In the genomic region with DNA sequence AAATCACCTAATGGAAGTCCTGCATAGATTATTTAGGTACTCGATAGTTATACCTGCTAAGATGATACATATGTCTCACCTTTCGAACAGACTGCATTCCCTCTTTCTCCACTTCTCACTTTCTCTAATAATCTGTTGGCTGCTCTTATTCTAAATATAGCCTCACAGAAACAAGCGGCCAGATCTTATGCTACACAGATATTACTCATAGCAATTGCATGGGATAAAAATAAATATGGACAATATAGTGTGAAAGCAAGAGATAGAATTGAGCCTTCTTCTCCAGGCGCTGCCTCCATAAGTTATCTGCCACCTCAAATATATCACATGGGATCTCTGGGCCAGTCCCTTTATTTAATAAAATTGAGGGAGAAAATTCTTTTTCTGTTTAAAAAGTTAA, we compare ENCODE assay signal across 1 cellular context.
TF ChIP-seq lines count a peak whose summit lies in the region.

No MANE protein-coding gene starts in this region.

TF ChIP-seq in HCT116, 20 proteins besides CTCF, POLR2A, EP300 and RAD21:
- TF ChIP-seq TCF7L2 (IDR thresholded peaks at IDR 0.05; ENCODE audit: borderline replicate concordance, extremely low read depth, insufficient read depth, insufficient read length) (no peak), EZH2phosphoT487 (IDR thresholded peaks at IDR 0.05; ENCODE audit: borderline replicate concordance) (no peak), ZFX (IDR thresholded peaks at IDR 0.05) (no peak), ELF1 (IDR thresholded peaks at IDR 0.05; ENCODE audit: borderline replicate concordance, low read depth) (no peak), CBX3 (IDR thresholded peaks at IDR 0.05; ENCODE audit: low read depth) (no peak), SIN3A (IDR thresholded peaks at IDR 0.05; ENCODE audit: low read depth) (no peak), SRF (IDR thresholded peaks at IDR 0.05; ENCODE audit: low read depth) (no peak), ZNF274 (IDR thresholded peaks at IDR 0.05; ENCODE audit: low read depth, low read length) (no peak), YY1 (IDR thresholded peaks at IDR 0.05; ENCODE audit: extremely low read depth, insufficient replicate concordance, low read depth, low read length) (no peak), EGR1 (IDR thresholded peaks at IDR 0.05; ENCODE audit: low read depth) (no peak), CEBPB (IDR thresholded peaks at IDR 0.05; ENCODE audit: low read depth) (no peak), SP1 (IDR thresholded peaks at IDR 0.05; ENCODE audit: low read depth) (no peak), EZH2 (IDR thresholded peaks at IDR 0.05) (no peak), FOSL1 (IDR thresholded peaks at IDR 0.05; ENCODE audit: low read depth) (no peak)
- TF ChIP-seq, protein P1, sequence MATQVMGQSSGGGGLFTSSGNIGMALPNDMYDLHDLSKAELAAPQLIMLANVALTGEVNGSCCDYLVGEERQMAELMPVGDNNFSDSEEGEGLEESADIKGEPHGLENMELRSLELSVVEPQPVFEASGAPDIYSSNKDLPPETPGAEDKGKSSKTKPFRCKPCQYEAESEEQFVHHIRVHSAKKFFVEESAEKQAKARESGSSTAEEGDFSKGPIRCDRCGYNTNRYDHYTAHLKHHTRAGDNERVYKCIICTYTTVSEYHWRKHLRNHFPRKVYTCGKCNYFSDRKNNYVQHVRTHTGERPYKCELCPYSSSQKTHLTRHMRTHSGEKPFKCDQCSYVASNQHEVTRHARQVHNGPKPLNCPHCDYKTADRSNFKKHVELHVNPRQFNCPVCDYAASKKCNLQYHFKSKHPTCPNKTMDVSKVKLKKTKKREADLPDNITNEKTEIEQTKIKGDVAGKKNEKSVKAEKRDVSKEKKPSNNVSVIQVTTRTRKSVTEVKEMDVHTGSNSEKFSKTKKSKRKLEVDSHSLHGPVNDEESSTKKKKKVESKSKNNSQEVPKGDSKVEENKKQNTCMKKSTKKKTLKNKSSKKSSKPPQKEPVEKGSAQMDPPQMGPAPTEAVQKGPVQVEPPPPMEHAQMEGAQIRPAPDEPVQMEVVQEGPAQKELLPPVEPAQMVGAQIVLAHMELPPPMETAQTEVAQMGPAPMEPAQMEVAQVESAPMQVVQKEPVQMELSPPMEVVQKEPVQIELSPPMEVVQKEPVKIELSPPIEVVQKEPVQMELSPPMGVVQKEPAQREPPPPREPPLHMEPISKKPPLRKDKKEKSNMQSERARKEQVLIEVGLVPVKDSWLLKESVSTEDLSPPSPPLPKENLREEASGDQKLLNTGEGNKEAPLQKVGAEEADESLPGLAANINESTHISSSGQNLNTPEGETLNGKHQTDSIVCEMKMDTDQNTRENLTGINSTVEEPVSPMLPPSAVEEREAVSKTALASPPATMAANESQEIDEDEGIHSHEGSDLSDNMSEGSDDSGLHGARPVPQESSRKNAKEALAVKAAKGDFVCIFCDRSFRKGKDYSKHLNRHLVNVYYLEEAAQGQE (IDR thresholded peaks at IDR 0.05; ENCODE audit: low read depth), result no peak
- TF ChIP-seq, protein P2, sequence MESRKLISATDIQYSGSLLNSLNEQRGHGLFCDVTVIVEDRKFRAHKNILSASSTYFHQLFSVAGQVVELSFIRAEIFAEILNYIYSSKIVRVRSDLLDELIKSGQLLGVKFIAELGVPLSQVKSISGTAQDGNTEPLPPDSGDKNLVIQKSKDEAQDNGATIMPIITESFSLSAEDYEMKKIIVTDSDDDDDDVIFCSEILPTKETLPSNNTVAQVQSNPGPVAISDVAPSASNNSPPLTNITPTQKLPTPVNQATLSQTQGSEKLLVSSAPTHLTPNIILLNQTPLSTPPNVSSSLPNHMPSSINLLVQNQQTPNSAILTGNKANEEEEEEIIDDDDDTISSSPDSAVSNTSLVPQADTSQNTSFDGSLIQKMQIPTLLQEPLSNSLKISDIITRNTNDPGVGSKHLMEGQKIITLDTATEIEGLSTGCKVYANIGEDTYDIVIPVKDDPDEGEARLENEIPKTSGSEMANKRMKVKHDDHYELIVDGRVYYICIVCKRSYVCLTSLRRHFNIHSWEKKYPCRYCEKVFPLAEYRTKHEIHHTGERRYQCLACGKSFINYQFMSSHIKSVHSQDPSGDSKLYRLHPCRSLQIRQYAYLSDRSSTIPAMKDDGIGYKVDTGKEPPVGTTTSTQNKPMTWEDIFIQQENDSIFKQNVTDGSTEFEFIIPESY (IDR thresholded peaks at IDR 0.05; ENCODE audit: extremely low read depth, insufficient replicate concordance, low read length), result no peak
- TF ChIP-seq, protein P3, sequence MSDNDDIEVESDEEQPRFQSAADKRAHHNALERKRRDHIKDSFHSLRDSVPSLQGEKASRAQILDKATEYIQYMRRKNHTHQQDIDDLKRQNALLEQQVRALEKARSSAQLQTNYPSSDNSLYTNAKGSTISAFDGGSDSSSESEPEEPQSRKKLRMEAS (IDR thresholded peaks at IDR 0.05), result no peak
